In genomic region chr9:40935336-40935735, GRCh38 we compare ENCODE assay signal across 3 cellular contexts.
"Had no signal": no experiment of that assay in that cellular context is flagged by ENCODE, and none has a peak within 500 bp of the region (broad histone marks: within the 10 kb centered on the region; RNA-seq: fewer than 3 reads in every experiment).

No MANE protein-coding gene starts in this region.

- DNase-seq: GDM1, GF-D8 had no signal

- H3K4me3 ChIP-seq: GM12878 had no signal
